In genomic region chr17:68987966-68988365, GRCh38 we compare ENCODE assay signal across 28 cellular contexts. TPM values are rescaled to one million over a fixed set of nuclear protein-coding genes. Genes with fewer than 3 reads are reported as not detected.
"Had no signal": no experiment of that assay in that cellular context is flagged by ENCODE, and none has a peak within 500 bp of the region (broad histone marks: within the 10 kb centered on the region; RNA-seq: fewer than 3 reads in every experiment).

No MANE protein-coding gene starts in this region.

- H3K36me3 ChIP-seq: neural progenitor cell, ovary, sigmoid colon, tibial artery, transverse colon, upper lobe of right lung, uterus had no signal

- FAIRE-seq: small intestine had no signal

- H3K27me3 ChIP-seq: neural progenitor cell, ovary, right lobe of liver, sigmoid colon, suprapubic skin, testis, tibial artery, transverse colon, upper lobe of right lung, uterus had no signal

- H3K4me1 ChIP-seq: neural progenitor cell, parathyroid adenoma, psoas muscle, right lobe of liver, sigmoid colon, suprapubic skin, testis, tibial artery, transverse colon, upper lobe of right lung, uterus had no signal

- H3K27ac ChIP-seq: neural progenitor cell, ovary, parathyroid adenoma, psoas muscle, right lobe of liver, sigmoid colon, suprapubic skin, testis, tibial artery, transverse colon, upper lobe of right lung, uterus had no signal

- H3K4me2 ChIP-seq: neural progenitor cell had no signal

- H3K4me3 ChIP-seq: neural progenitor cell, ovary, psoas muscle, right lobe of liver, sigmoid colon, suprapubic skin, testis, tibial artery, transverse colon, upper lobe of right lung, uterus had no signal

- H3K9ac ChIP-seq: neural progenitor cell, parathyroid adenoma had no signal

- DNase-seq: natural killer cell; occipital lobe; ovary; posterior cingulate gyrus; psoas muscle; right cardiac atrium; right lobe of liver; sigmoid colon; small intestine; stimulated activated CD4-positive, alpha-beta T cell treated with anti-CD3 and anti-CD28 coated beads, Interleukin-12 subunit alpha, Interleukin-12 subunit beta, amount 100 ng/mL, for 4 hours; stimulated activated CD4-positive, alpha-beta T cell treated with anti-CD3 and anti-CD28 coated beads, Interleukin-1b, Interleukin-23, amount 100 ng/mL, for 48 hours; stimulated activated CD4-positive, alpha-beta T cell treated with anti-CD3 and anti-CD28 coated beads, Interleukin-4, amount 100 ng/mL, for 1 hour; stimulated activated CD4-positive, alpha-beta T cell treated with anti-CD3 and anti-CD28 coated beads, Interleukin-4, amount 100 ng/mL, for 4 hours; stimulated activated CD8-positive, alpha-beta memory T cell treated with anti-CD3 and anti-CD28 coated beads, Interleukin-4, amount 100 ng/mL, for 48 hours; stimulated activated naive CD4-positive, alpha-beta T cell; stimulated activated naive CD8-positive, alpha-beta T cell treated with anti-CD3 and anti-CD28 coated beads, Interleukin-15, amount 100 ng/mL, for 72 hours; stimulated activated naive CD8-positive, alpha-beta T cell treated with anti-CD3 and anti-CD28 coated beads, Interleukin-15, Interleukin-2, amounts not matched to agents 100 U/mL and 50 U/mL, for 24 hours; substantia nigra; testis; tibial artery; transverse colon; upper lobe of right lung; uterus had no signal

- H3K9me3 ChIP-seq: ovary, psoas muscle, right lobe of liver, sigmoid colon, suprapubic skin, testis, tibial artery, transverse colon, upper lobe of right lung, uterus had no signal

- H3K79me2 ChIP-seq: parathyroid adenoma had no signal

- H2AFZ ChIP-seq: neural progenitor cell, parathyroid adenoma had no signal

RNA-seq across cellular contexts. Expression of gene ABCA8, which starts 32.8 kb away (rescaled TPM):
- total RNA-seq: natural killer cell, renal cortical epithelial cell had no signal
- polyA plus RNA-seq: neural cell had no signal
